In the genomic region with DNA sequence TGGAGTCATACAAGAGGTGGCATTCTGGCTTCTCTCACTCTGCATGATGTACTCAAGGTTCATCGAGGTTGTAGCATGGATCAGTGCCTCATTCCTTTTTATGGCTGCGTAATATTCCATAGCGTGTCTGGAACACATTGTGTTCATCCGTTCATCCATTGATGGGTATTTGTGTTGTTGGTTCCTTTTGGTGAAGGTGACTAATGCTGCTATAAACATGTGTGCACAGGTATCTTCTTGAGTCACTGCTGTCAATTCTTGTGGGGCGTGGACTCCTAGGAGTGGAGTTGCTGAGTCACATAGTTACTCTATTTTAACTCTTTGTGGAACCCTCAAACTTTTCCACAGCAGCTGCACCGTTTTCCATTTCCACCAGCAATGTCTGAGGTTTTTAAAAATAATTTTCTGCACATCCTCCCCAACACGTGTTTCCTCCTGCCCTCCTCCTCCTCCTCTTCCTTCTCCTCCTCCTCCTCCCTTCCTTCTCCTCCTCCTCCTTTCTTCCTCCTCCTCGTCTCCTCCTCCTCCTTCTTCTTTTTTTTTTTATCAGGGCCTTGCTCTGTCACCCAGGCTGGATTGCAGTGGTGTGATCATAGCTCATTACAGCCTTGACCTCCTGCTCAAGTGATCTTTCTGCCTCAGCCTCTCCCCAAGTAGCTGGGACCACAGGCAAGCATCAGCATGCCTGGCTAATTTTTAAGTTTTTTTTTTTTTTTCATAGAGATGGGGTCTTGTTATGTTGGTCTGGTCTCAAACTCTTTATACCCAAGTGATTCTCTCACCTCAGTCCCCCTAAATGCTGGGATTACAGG, we compare ENCODE assay signal across 12 cellular contexts. TPM values are rescaled to one million over a fixed set of nuclear protein-coding genes. Genes with fewer than 3 reads are reported as not detected.
A peak's percentile ranks its signal among the peaks of the same experiment; 100 is the strongest.
DNase-seq lines count a peak whose midpoint lies in the region; ATAC-seq and TF ChIP-seq lines count a peak whose summit lies in the region.
"Had no signal": no experiment of that assay in that cellular context is flagged by ENCODE, and none has a peak within 500 bp of the region (broad histone marks: within the 10 kb centered on the region; RNA-seq: fewer than 3 reads in every experiment).

No MANE protein-coding gene starts in this region.

- H3K9me3 ChIP-seq in CD4-positive, CD25-positive, alpha-beta regulatory T cell (ENCODE audit: control insufficient read depth in 2 of 2, low read length in 2 of 2) = no peaks in the 10 kb centered on the region
- H3K9me3 ChIP-seq in osteoblast (ENCODE audit: low read depth, low read length) (no peaks in the 10 kb centered on the region), right atrium auricular region (no peaks in the 10 kb centered on the region)
- H3K9me3 ChIP-seq: HAP-1 had no signal

- no peak overlapping the region for H3K4me2 ChIP-seq in osteoblast (ENCODE audit: insufficient read depth, low read length)

- H3K4me1 ChIP-seq in CD4-positive, CD25-positive, alpha-beta regulatory T cell (ENCODE audit: control insufficient read depth, insufficient read depth, low read length, poor library complexity, severe bottlenecking) = peaks cover 10% of the 10 kb centered on the region
- H3K4me1 ChIP-seq in osteoblast (ENCODE audit: insufficient read depth, low read length) (no peaks in the 10 kb centered on the region), right atrium auricular region (peaks cover 0 to 16% of the 10 kb centered on the region in 2 donors)

- TF ChIP-seq CTCF in HL-60 (IDR thresholded peaks at IDR 0.05; ENCODE audit: insufficient read depth, low read length) (no peak), osteoblast (IDR thresholded peaks at IDR 0.05; ENCODE audit: extremely low read depth, low read depth, low read length) (no peak), right atrium auricular region (IDR thresholded peaks at IDR 0.05) (no peak)

- H3K4me3 ChIP-seq in CD4-positive, CD25-positive, alpha-beta regulatory T cell (ENCODE audit: low read depth, low read length) = no peak overlapping the region
- H3K4me3 ChIP-seq in HL-60 (replicated peaks; ENCODE audit: insufficient read depth, low read length) (no peak overlapping the region), osteoblast (ENCODE audit: insufficient read depth, low read length) (no peak overlapping the region), right atrium auricular region (no peak overlapping the region)
- H3K4me3 ChIP-seq: HAP-1 had no signal

- H3K4me3 Mint-ChIP-seq in CD4-positive, CD25-positive, alpha-beta regulatory T cell = peak overlapping the region in 3 of 4 donors; percentile 27 to 61 (median 60)

- no peaks in the 10 kb centered on the region for H3K79me2 ChIP-seq in osteoblast (ENCODE audit: insufficient read depth, low read length)

- peak; percentile 63 to 73 for ATAC-seq in CD4-positive, CD25-positive, alpha-beta regulatory T cell (ENCODE audit: low read depth in 2 of 2)
- ATAC-seq in GM19328 (IDR thresholded peaks at IDR 0.05; ENCODE audit: unreplicated experiment) = no peak

- peaks cover 0 to 26% (median 12%) of the 10 kb centered on the region in 4 donors for H3K4me1 Mint-ChIP-seq in CD4-positive, CD25-positive, alpha-beta regulatory T cell

- DNase-seq in CD4-positive, CD25-positive, alpha-beta regulatory T cell = peak in 1 of 3 donors; percentile 66
- peak; percentile 42 for DNase-seq in HL-60 (ENCODE audit: low read depth in 1 of 2, low spot score in 1 of 2)
- DNase-seq in activated CD4-positive, alpha-beta T cell treated with anti-CD3 and anti-CD28 coated beads, Interleukin-2, amount 50 U/mL, for 48 hours = peak; percentile 45 to 63
- DNase-seq in myocyte (ENCODE audit: low read depth) = peak; percentile 46
- DNase-seq in central memory CD4-positive, alpha-beta T cell = no peak
- DNase-seq in osteoblast (ENCODE audit: insufficient read length, low spot score, missing footprints) = no peak
- no peak for DNase-seq in right atrium auricular region (ENCODE audit: low spot score)
- DNase-seq: NCI-H1105 treated with DMSO at 0.1 percent for 48 hours had no signal

- H3K27ac Mint-ChIP-seq in CD4-positive, CD25-positive, alpha-beta regulatory T cell = no peak overlapping the region

- H3K36me3 ChIP-seq in CD4-positive, CD25-positive, alpha-beta regulatory T cell (ENCODE audit: control insufficient read depth, insufficient read depth, low read length) = no peaks in the 10 kb centered on the region
- H3K36me3 ChIP-seq in osteoblast (ENCODE audit: insufficient read depth, low read length) (no peaks in the 10 kb centered on the region), right atrium auricular region (no peaks in the 10 kb centered on the region)
- H3K36me3 ChIP-seq: HAP-1 had no signal

- peaks cover 29% of the 10 kb centered on the region for H3K27me3 Mint-ChIP-seq in CD4-positive, CD25-positive, alpha-beta regulatory T cell

- no peak overlapping the region for H2AFZ ChIP-seq in osteoblast (ENCODE audit: low read length)

- peaks cover 3% of the 10 kb centered on the region for H3K27me3 ChIP-seq in CD4-positive, CD25-positive, alpha-beta regulatory T cell (ENCODE audit: control insufficient read depth, insufficient read depth, low read length)
- H3K27me3 ChIP-seq in HL-60 (ENCODE audit: insufficient read depth, poor library complexity, severe bottlenecking) (peaks cover 4% of the 10 kb centered on the region), osteoblast (ENCODE audit: insufficient read depth, low read length) (peaks cover 28% of the 10 kb centered on the region), right atrium auricular region (peaks cover 10 to 13% of the 10 kb centered on the region in 2 donors)

- peaks cover 0 to 1% (median 0%) of the 10 kb centered on the region in 7 donors for H3K9me3 Mint-ChIP-seq in CD4-positive, CD25-positive, alpha-beta regulatory T cell

- peaks cover 3% of the 10 kb centered on the region for H3K36me3 Mint-ChIP-seq in CD4-positive, CD25-positive, alpha-beta regulatory T cell

- H4K20me1 ChIP-seq in osteoblast (ENCODE audit: insufficient read depth, low read length) = no peaks in the 10 kb centered on the region

- no peak overlapping the region for H3K27ac ChIP-seq in CD4-positive, CD25-positive, alpha-beta regulatory T cell (ENCODE audit: insufficient read depth, low read length, poor library complexity, severe bottlenecking)
- H3K27ac ChIP-seq in HL-60 (replicated peaks) = no peak overlapping the region
- H3K27ac ChIP-seq in osteoblast (ENCODE audit: low read depth, low read length) = no peak overlapping the region
- H3K27ac ChIP-seq in right atrium auricular region = no peak overlapping the region
- H3K27ac ChIP-seq: VCaP had no signal

RNA-seq across cellular contexts. Expression of a gene that starts 2.0 kb away (rescaled TPM):
- not detected for total RNA-seq in CD4-positive, CD25-positive, alpha-beta regulatory T cell
- under 1 TPM in 1 of 4 donors, not detected in 3; 0.16 TPM for polyA plus RNA-seq in CD4-positive, CD25-positive, alpha-beta regulatory T cell
- total RNA-seq in myocyte (0.31 and 2.6 TPM in 2 replicates), osteoblast (not detected in 2 replicates), right atrium auricular region (under 1 TPM; 0.30 to 0.51 TPM)
- 0.21 TPM for polyA plus RNA-seq in myocyte (2012)
- total RNA-seq: mesenteric fat pad had no signal

RNA-seq across cellular contexts. Expression of a gene that starts 10.3 kb away (rescaled TPM):
- not detected for total RNA-seq in CD4-positive, CD25-positive, alpha-beta regulatory T cell
- not detected for polyA plus RNA-seq in CD4-positive, CD25-positive, alpha-beta regulatory T cell
- total RNA-seq in myocyte (not detected in 2 replicates), osteoblast (not detected in 2 replicates), right atrium auricular region (not detected)
- polyA plus RNA-seq in myocyte (2012) = not detected

RNA-seq across cellular contexts. Expression of a gene that starts 19.9 kb away (rescaled TPM):
- total RNA-seq in CD4-positive, CD25-positive, alpha-beta regulatory T cell = 4.6 TPM
- polyA plus RNA-seq in CD4-positive, CD25-positive, alpha-beta regulatory T cell = 1 to 10 TPM; 3.9 to 5.2 (median 4.1) TPM
- 35.8 and 41.3 TPM in 2 replicates for total RNA-seq in myocyte
- polyA plus RNA-seq in myocyte (2012) = 29.9 TPM
- total RNA-seq in osteoblast = 47.4 and 64.4 TPM in 2 replicates
- 10 to 100 TPM; 31.2 to 65.6 TPM for total RNA-seq in right atrium auricular region

RNA-seq across cellular contexts. Expression of a gene that starts 30.6 kb away (rescaled TPM):
- total RNA-seq in CD4-positive, CD25-positive, alpha-beta regulatory T cell = 26.7 TPM
- polyA plus RNA-seq in CD4-positive, CD25-positive, alpha-beta regulatory T cell = 10 to 100 TPM; 30.1 to 48.6 (median 38.4) TPM
- total RNA-seq in myocyte (53.3 and 71.6 TPM in 2 replicates), osteoblast (41.3 and 50.7 TPM in 2 replicates), right atrium auricular region (10 to 100 TPM; 24.8 to 39.0 TPM)
- 52.9 TPM for polyA plus RNA-seq in myocyte (2012)

RNA-seq across cellular contexts. Expression of a gene that starts 45.0 kb away (rescaled TPM):
- 45.6 TPM for total RNA-seq in CD4-positive, CD25-positive, alpha-beta regulatory T cell
- polyA plus RNA-seq in CD4-positive, CD25-positive, alpha-beta regulatory T cell = 100 to 1,000 TPM; 155 to 175 (median 158) TPM
- 0.57 and 0.62 TPM in 2 replicates for total RNA-seq in myocyte
- polyA plus RNA-seq in myocyte (2012) = 0.82 TPM
- total RNA-seq in osteoblast = 10.1 and 13.8 TPM in 2 replicates
- total RNA-seq in right atrium auricular region = 10 to 100 TPM; 32.1 to 35.3 TPM

Comparison
In these comparisons a context has a peak if more than half of its experiments do, and no peak if none do; other contexts are left out.
1. DNase-seq: peak in HL-60 (2 of 2), activated CD4-positive, alpha-beta T cell treated with anti-CD3 and anti-CD28 coated beads, Interleukin-2, amount 50 U/mL, for 48 hours (2 of 2) and myocyte (single experiment); none in central memory CD4-positive, alpha-beta T cell (single experiment), osteoblast (single experiment) and right atrium auricular region (single experiment).